ENCODE assay signal across 15 cellular contexts in genomic region chr20:13022401-13023170, GRCh38. TPM values are rescaled to one million over a fixed set of nuclear protein-coding genes. Genes with fewer than 3 reads are reported as not detected.
DNase-seq lines count a peak whose midpoint lies in the region; ATAC-seq, FAIRE-seq and TF ChIP-seq lines count a peak whose summit lies in the region.
"Had no signal": no experiment of that assay in that cellular context is flagged by ENCODE, and none has a peak within 500 bp of the region (broad histone marks: within the 10 kb centered on the region; RNA-seq: fewer than 3 reads in every experiment).

No MANE protein-coding gene starts in this region.

- no peak overlapping the region for H2AFZ ChIP-seq in endothelial cell of umbilical vein (ENCODE audit: low read depth, low read length)
- H2AFZ ChIP-seq in neural progenitor cell (replicated peaks) = no peak overlapping the region

- dilution Hi-C loops in endothelial cell of umbilical vein (cut with MboI; ENCODE audit: extremely low pct_ligation_motif_present, low sequenced_read_pairs) = no loop called here

- DNase-seq in DMS53 (lab: John Stamatoyannopoulos, UW) = peak; percentile 66
- DNase-seq in NCI-H526 treated with DMSO at 0.1 percent for 48 hours (lab: John Stamatoyannopoulos, UW) = peak; percentile 77
- peak; percentile 18 for DNase-seq in endothelial cell of umbilical vein (ENCODE audit: low read depth, low spot score)
- no peak for DNase-seq in neural progenitor cell (ENCODE audit: low spot score)
- no peak for DNase-seq in NOMO-1 (lab: John Stamatoyannopoulos, UW; ENCODE audit: unreplicated experiment in 2 of 2)
- no peak for DNase-seq in stimulated activated CD4-positive, alpha-beta T cell treated with anti-CD3 and anti-CD28 coated beads, Interleukin-2, amount 100 ng/mL, for 24 hours
- no peak for DNase-seq in activated CD8-positive, alpha-beta memory T cell treated with anti-CD3 and anti-CD28 coated beads, Interleukin-2, amount 50 U/mL, for 4 hours
- DNase-seq: NCI-H1417 treated with DMSO at 0.1 percent for 48 hours; NK-92 treated with Interleukin-12 subunit alpha and Interleukin-12 subunit beta, amount 100 ng/mL, for 24 hours; retina; stomach had no signal

- no peaks in the 10 kb centered on the region for H3K36me3 ChIP-seq in endothelial cell of umbilical vein (ENCODE audit: control insufficient read depth in 2 of 2, extremely low read depth in 1 of 2, insufficient read depth in 2 of 2, low read length in 2 of 2)
- no peaks in the 10 kb centered on the region for H3K36me3 ChIP-seq in neural progenitor cell
- H3K36me3 ChIP-seq: cardiac muscle cell had no signal

- H3K79me2 ChIP-seq in endothelial cell of umbilical vein (ENCODE audit: control insufficient read depth, insufficient read depth, low read length) = no peaks in the 10 kb centered on the region
- H3K79me2 ChIP-seq in neural progenitor cell (ENCODE audit: low read depth) = no peaks in the 10 kb centered on the region

- CTCF ChIA-PET in endothelial cell of umbilical vein (lab: Charles Lee) = no interaction called here

- no peak overlapping the region for H3K27ac ChIP-seq in endothelial cell of umbilical vein (ENCODE audit: insufficient read depth, low read depth, low read length)
- no peak overlapping the region for H3K27ac ChIP-seq in neural progenitor cell
- H3K27ac ChIP-seq: cardiac muscle cell, epithelial cell of prostate, stomach had no signal

- peaks cover 12% of the 10 kb centered on the region for H3K36me3 Mint-ChIP-seq in neural progenitor cell

- no peaks in the 10 kb centered on the region for H3K4me1 ChIP-seq in endothelial cell of umbilical vein (ENCODE audit: control insufficient read depth, extremely low read depth, insufficient read depth, low read length)
- no peaks in the 10 kb centered on the region for H3K4me1 ChIP-seq in neural progenitor cell
- H3K4me1 ChIP-seq: stomach had no signal

- H3K27me3 ChIP-seq in endothelial cell of umbilical vein (ENCODE audit: control insufficient read depth in 2 of 2, insufficient read depth in 2 of 2, low read length in 2 of 2) (no peaks in the 10 kb centered on the region), neural progenitor cell (no peaks in the 10 kb centered on the region)
- H3K27me3 ChIP-seq: cardiac muscle cell, stomach had no signal

- no peaks in the 10 kb centered on the region for H3F3A ChIP-seq in neural progenitor cell (ENCODE audit: low read depth)

- intact Hi-C loops in endothelial cell of umbilical vein (cut with micrococcal nuclease) = no loop called here

- H3K9ac ChIP-seq in endothelial cell of umbilical vein (replicated peaks; ENCODE audit: extremely low read depth, insufficient read depth, low read length) (no peak overlapping the region), neural progenitor cell (no peak overlapping the region)

- H3K9me3 ChIP-seq in endothelial cell of umbilical vein (replicated peaks; ENCODE audit: control insufficient read depth, insufficient read depth, low read length) (no peaks in the 10 kb centered on the region), neural progenitor cell (ENCODE audit: low read depth) (no peaks in the 10 kb centered on the region)

- no peaks in the 10 kb centered on the region for H4K20me1 ChIP-seq in endothelial cell of umbilical vein (replicated peaks; ENCODE audit: control insufficient read depth, extremely low read depth, insufficient read depth, low read length)
- H4K20me1 ChIP-seq in neural progenitor cell (ENCODE audit: low read depth) = no peaks in the 10 kb centered on the region

- no peak overlapping the region for H3K4me3 Mint-ChIP-seq in neural progenitor cell
- H3K4me3 Mint-ChIP-seq: activated T-helper 1 cell treated with anti-CD3 and anti-CD28 coated beads, Interleukin-12 subunit alpha, Interleukin-12 subunit beta, Interleukin-2, Interleukin-4 antibody, amounts not matched to agents 30 ng/mL and 10 ng/mL and 1 ng/mL, durations not matched to agents 14 hours and 24 hours and 36 hours had no signal

- H3K27ac Mint-ChIP-seq in neural progenitor cell = peak overlapping the region; percentile 18
- H3K27ac Mint-ChIP-seq: activated T-helper 1 cell treated with anti-CD3 and anti-CD28 coated beads, Interleukin-12 subunit alpha, Interleukin-12 subunit beta, Interleukin-2, Interleukin-4 antibody, amounts not matched to agents 30 ng/mL and 10 ng/mL and 1 ng/mL, durations not matched to agents 14 hours and 24 hours and 36 hours had no signal

- no peak for TF ChIP-seq POLR2A in endothelial cell of umbilical vein (IDR thresholded peaks at IDR 0.05; ENCODE audit: low read depth, low read length)

- no peak for ATAC-seq in HG03520 (IDR thresholded peaks at IDR 0.05; ENCODE audit: unreplicated experiment)

- H3K4me2 ChIP-seq in endothelial cell of umbilical vein (ENCODE audit: insufficient read depth, low read length) = no peak overlapping the region
- no peak overlapping the region for H3K4me2 ChIP-seq in neural progenitor cell

- H3K4me3 ChIP-seq in endothelial cell of umbilical vein (replicated peaks in 1 of 3; ENCODE audit: insufficient read depth in 1 of 3, low read depth in 1 of 3, low read length in 3 of 3) (no peak overlapping the region), neural progenitor cell (no peak overlapping the region)
- H3K4me3 ChIP-seq: cardiac muscle cell, stomach had no signal

- H3K4me1 Mint-ChIP-seq in neural progenitor cell = no peaks in the 10 kb centered on the region

- BruUV-seq in endothelial cell of umbilical vein (replicated peaks; lab: Mats Ljungman, UMichigan) = no TSS peak

- TF ChIP-seq CTCF in endothelial cell of umbilical vein (IDR thresholded peaks at IDR 0.05; ENCODE audit: extremely low read depth in 1 of 2, insufficient read depth in 1 of 2, low read depth in 1 of 2, low read length in 2 of 2) (no peak), neural progenitor cell (IDR thresholded peaks at IDR 0.05) (no peak)

- H3K27me3 Mint-ChIP-seq in neural progenitor cell (ENCODE audit: insufficient read depth, low read depth) = peaks cover 4% of the 10 kb centered on the region

- peaks cover 21% of the 10 kb centered on the region for H3K9me3 Mint-ChIP-seq in neural progenitor cell

- POLR2A ChIA-PET in endothelial cell of umbilical vein (lab: Charles Lee) = no interaction called here

- FAIRE-seq in endothelial cell of umbilical vein (lab: Jason Lieb, UNC) = no peak

- no peaks in the 10 kb centered on the region for H3K9me1 ChIP-seq in endothelial cell of umbilical vein (replicated peaks; ENCODE audit: control insufficient read depth, extremely low read depth, insufficient read depth, low read length)

TF ChIP-seq in endothelial cell of umbilical vein, 7 proteins besides CTCF, POLR2A, EP300 and RAD21:
- no peak for TF ChIP-seq POLR2AphosphoS5 (IDR thresholded peaks at IDR 0.05; ENCODE audit: insufficient read depth, low read depth, low read length)
- no peak for TF ChIP-seq JUN (IDR thresholded peaks at IDR 0.05; ENCODE audit: borderline replicate concordance, insufficient read depth, insufficient read length, low read depth)
- no peak for TF ChIP-seq EZH2 (IDR thresholded peaks at IDR 0.05; ENCODE audit: borderline replicate concordance, low read depth, low read length, severe bottlenecking)
- TF ChIP-seq FOS (IDR thresholded peaks at IDR 0.05; ENCODE audit: borderline replicate concordance, insufficient read depth, low read length) = peak; percentile 66
- no peak for TF ChIP-seq MYC (IDR thresholded peaks at IDR 0.05; ENCODE audit: low read depth, low read length)

RNA-seq across cellular contexts. Expression of gene SPTLC3, which starts 13.8 kb away (rescaled TPM):
- total RNA-seq in endothelial cell of umbilical vein (0.23 and 0.29 TPM in 2 replicates), neural progenitor cell (ENCODE audit: low replicate concordance) (2.3 and 4.2 TPM in 2 replicates)
- polyA plus RNA-seq in endothelial cell of umbilical vein = 0.05 and 0.35 TPM in 2 replicates
- polyA plus RNA-seq in endothelial cell of umbilical vein (2011; cell fraction: cytosol; rRNA removed) = 0.15 and 0.16 TPM in 2 replicates
- polyA plus RNA-seq in endothelial cell of umbilical vein (2011; cell fraction: nucleus; rRNA removed) = 0.13 and 0.17 TPM in 2 replicates
- 0.03 and 0.30 TPM in 2 replicates for polyA plus RNA-seq in endothelial cell of umbilical vein (2012)
- 0.08 TPM in 1 of 2 replicates, not detected in the other for polyA minus RNA-seq in endothelial cell of umbilical vein
- not detected for polyA minus RNA-seq in endothelial cell of umbilical vein (2011; cell fraction: cytosol; rRNA and poly(A)+ RNA removed)
- polyA minus RNA-seq in endothelial cell of umbilical vein (2011; cell fraction: nucleus; rRNA and poly(A)+ RNA removed) = 0.19 and 0.34 TPM in 2 replicates

Comparison
In these comparisons a context has a peak if more than half of its experiments do, and no peak if none do; other contexts are left out.
1. DNase-seq: peak in DMS53 (single experiment), NCI-H526 treated with DMSO at 0.1 percent for 48 hours (single experiment) and endothelial cell of umbilical vein (single experiment); none in neural progenitor cell (single experiment), NOMO-1 (0 of 2), stimulated activated CD4-positive, alpha-beta T cell treated with anti-CD3 and anti-CD28 coated beads, Interleukin-2, amount 100 ng/mL, for 24 hours (0 of 2) and activated CD8-positive, alpha-beta memory T cell treated with anti-CD3 and anti-CD28 coated beads, Interleukin-2, amount 50 U/mL, for 4 hours (single experiment).